Comparison of ENCODE assay signal across 13 cellular contexts in genomic region chr13:41001695-41002094, GRCh38. TPM values are rescaled to one million over a fixed set of nuclear protein-coding genes. Genes with fewer than 3 reads are reported as not detected.
A peak's percentile ranks its signal among the peaks of the same experiment; 100 is the strongest.
DNase-seq lines count a peak whose midpoint lies in the region; ATAC-seq and TF ChIP-seq lines count a peak whose summit lies in the region.
"Had no signal": no experiment of that assay in that cellular context is flagged by ENCODE, and none has a peak within 500 bp of the region (broad histone marks: within the 10 kb centered on the region; RNA-seq: fewer than 3 reads in every experiment).

No MANE protein-coding gene starts in this region.

- 79% methylated on average over 5 of the region's 5 CpGs for WGBS in hepatocyte (ENCODE audit: low lambda C conversion rate, missing lambda C conversion rate)
- 78 to 87% (median 81%) methylated on average over 5 of the region's 5 CpGs for WGBS in adrenal gland, 4 donors
- 55 to 90% methylated on average over 2 to 5 of the region's 5 CpGs for WGBS in gastroesophageal sphincter (ENCODE audit: low coverage in 1 of 2), 2 donors

- H3K27ac ChIP-seq in hepatocyte (peak overlapping the region; percentile 12), adrenal gland (no peak overlapping the region), gastroesophageal sphincter (no peak overlapping the region)
- H3K27ac ChIP-seq: right atrium auricular region had no signal

- H3K27me3 ChIP-seq in hepatocyte, result no peaks in the 10 kb centered on the region
- H3K27me3 ChIP-seq in adrenal gland, result no peaks in the 10 kb centered on the region
- no peaks in the 10 kb centered on the region for H3K27me3 ChIP-seq in gastroesophageal sphincter
- H3K27me3 ChIP-seq: right atrium auricular region had no signal

- H3K9me3 ChIP-seq in T-helper 17 cell (ENCODE audit: control insufficient read depth, low read length, poor library complexity, severe bottlenecking) (no peaks in the 10 kb centered on the region), hepatocyte (ENCODE audit: low read depth) (no peaks in the 10 kb centered on the region), adrenal gland (replicated peaks in 1 of 3) (no peaks in the 10 kb centered on the region), gastroesophageal sphincter (no peaks in the 10 kb centered on the region)
- H3K9me3 ChIP-seq: right atrium auricular region had no signal

- no peak for TF ChIP-seq CTCF in hepatocyte (IDR thresholded peaks at IDR 0.05; ENCODE audit: poor library complexity)
- no peak for TF ChIP-seq CTCF in adrenal gland (IDR thresholded peaks at IDR 0.05)
- no peak for TF ChIP-seq CTCF in osteocyte (IDR thresholded peaks at IDR 0.05)
- no peak for TF ChIP-seq CTCF in gastroesophageal sphincter (IDR thresholded peaks at IDR 0.05)

- H3K36me3 ChIP-seq in hepatocyte (replicated peaks; ENCODE audit: insufficient read depth, low read depth) (no peaks in the 10 kb centered on the region), adrenal gland (replicated peaks in 1 of 2) (no peaks in the 10 kb centered on the region), gastroesophageal sphincter (peaks cover 0 to 3% of the 10 kb centered on the region in 2 donors)
- H3K36me3 ChIP-seq: right atrium auricular region had no signal

- intact Hi-C loops in adrenal gland (cut with DNase I), result no loop called here

- H3K4me3 ChIP-seq in hepatocyte, result no peak overlapping the region
- H3K4me3 ChIP-seq in adrenal gland, result no peak overlapping the region
- H3K4me3 ChIP-seq in gastroesophageal sphincter, result no peak overlapping the region
- H3K4me3 ChIP-seq: right atrium auricular region had no signal

- peaks cover 26% of the 10 kb centered on the region for H4K20me1 ChIP-seq in hepatocyte (ENCODE audit: insufficient read depth, poor library complexity, severe bottlenecking)

- H2AFZ ChIP-seq in hepatocyte, result no peak overlapping the region

- TF ChIP-seq POLR2A in adrenal gland (IDR thresholded peaks at IDR 0.05), result no peak
- TF ChIP-seq POLR2A in gastroesophageal sphincter (IDR thresholded peaks at IDR 0.05), result no peak

- no peaks in the 10 kb centered on the region for H3K9me3 Mint-ChIP-seq in stimulated activated naive CD8-positive, alpha-beta T cell treated with anti-CD3 and anti-CD28 coated beads, Interleukin-15, Interleukin-2, amounts not matched to agents 100 ng/mL and 50 ng/mL, for 24 hours
- H3K9me3 Mint-ChIP-seq in osteocyte (ENCODE audit: unreplicated experiment), result no peaks in the 10 kb centered on the region

- peak overlapping the region; percentile 75 for H3K27ac Mint-ChIP-seq in stimulated activated naive CD8-positive, alpha-beta T cell treated with anti-CD3 and anti-CD28 coated beads, Interleukin-15, Interleukin-2, amounts not matched to agents 100 ng/mL and 50 ng/mL, for 24 hours
- peak overlapping the region; percentile 56 for H3K27ac Mint-ChIP-seq in T-helper 17 cell
- no peak overlapping the region for H3K27ac Mint-ChIP-seq in osteocyte (ENCODE audit: unreplicated experiment)

- peaks cover 100% of the 10 kb centered on the region for H3K79me2 ChIP-seq in hepatocyte

- no peak for ATAC-seq in stimulated activated naive CD8-positive, alpha-beta T cell treated with anti-CD3 and anti-CD28 coated beads, Interleukin-15, Interleukin-2, amounts not matched to agents 100 U/mL and 50 U/mL, for 24 hours
- ATAC-seq in T-helper 17 cell (no peak), gastroesophageal sphincter (no peak)

- H3K4me1 ChIP-seq in hepatocyte (ENCODE audit: insufficient read depth) (peaks cover 47% of the 10 kb centered on the region), adrenal gland (replicated peaks in 1 of 2) (peaks cover 0 to 30% of the 10 kb centered on the region in 2 donors), gastroesophageal sphincter (peaks cover 0 to 24% (median 0%) of the 10 kb centered on the region in 3 donors)

- no peaks in the 10 kb centered on the region for H3K27me3 Mint-ChIP-seq in stimulated activated naive CD8-positive, alpha-beta T cell treated with anti-CD3 and anti-CD28 coated beads, Interleukin-15, Interleukin-2, amounts not matched to agents 100 ng/mL and 50 ng/mL, for 24 hours
- H3K27me3 Mint-ChIP-seq in T-helper 17 cell (no peaks in the 10 kb centered on the region), osteocyte (ENCODE audit: unreplicated experiment) (no peaks in the 10 kb centered on the region)

- peak overlapping the region; percentile 20 for H3K4me2 ChIP-seq in hepatocyte

- DNase-seq in stimulated activated naive CD8-positive, alpha-beta T cell treated with anti-CD3 and anti-CD28 coated beads, Interleukin-15, Interleukin-2, amounts not matched to agents 100 U/mL and 50 U/mL, for 24 hours, result no peak
- DNase-seq in T-helper 17 cell (no peak), hepatocyte (ENCODE audit: low spot score) (no peak), adrenal gland (no peak), osteocyte (ENCODE audit: extremely low spot score, unreplicated experiment) (no peak)
- DNase-seq: HCEC 1CT, NCI-H345, SHP77 treated with DMSO at 0.1 percent for 48 hours, substantia nigra, T1000 had no signal

- no peak overlapping the region for H3K4me3 Mint-ChIP-seq in stimulated activated naive CD8-positive, alpha-beta T cell treated with anti-CD3 and anti-CD28 coated beads, Interleukin-15, Interleukin-2, amounts not matched to agents 100 ng/mL and 50 ng/mL, for 24 hours
- no peak overlapping the region for H3K4me3 Mint-ChIP-seq in T-helper 17 cell
- no peak overlapping the region for H3K4me3 Mint-ChIP-seq in osteocyte (ENCODE audit: unreplicated experiment)

- H3K36me3 Mint-ChIP-seq in stimulated activated naive CD8-positive, alpha-beta T cell treated with anti-CD3 and anti-CD28 coated beads, Interleukin-15, Interleukin-2, amounts not matched to agents 100 ng/mL and 50 ng/mL, for 24 hours (ENCODE audit: low read depth), result peaks cover 44% of the 10 kb centered on the region
- peaks cover 5% of the 10 kb centered on the region for H3K36me3 Mint-ChIP-seq in T-helper 17 cell (ENCODE audit: low read depth)
- H3K36me3 Mint-ChIP-seq in osteocyte (ENCODE audit: unreplicated experiment), result no peaks in the 10 kb centered on the region

- peaks cover 81% of the 10 kb centered on the region for H3K4me1 Mint-ChIP-seq in stimulated activated naive CD8-positive, alpha-beta T cell treated with anti-CD3 and anti-CD28 coated beads, Interleukin-15, Interleukin-2, amounts not matched to agents 100 ng/mL and 50 ng/mL, for 24 hours (ENCODE audit: low read depth)
- H3K4me1 Mint-ChIP-seq in T-helper 17 cell (peaks cover 51% of the 10 kb centered on the region), osteocyte (ENCODE audit: unreplicated experiment) (peaks cover 14% of the 10 kb centered on the region)

- no peaks in the 10 kb centered on the region for H3K9me2 ChIP-seq in hepatocyte (replicated peaks; ENCODE audit: insufficient read depth)

- no peak for TF ChIP-seq EP300 in gastroesophageal sphincter (IDR thresholded peaks at IDR 0.05)

RNA-seq across cellular contexts. Expression of gene ELF1, which starts 17.4 kb away (rescaled TPM):
- 100 to 1,000 TPM; 197 to 232 TPM for total RNA-seq in T-helper 17 cell
- 91.1 and 94.6 TPM in 2 replicates for total RNA-seq in hepatocyte
- polyA plus RNA-seq in hepatocyte, result 39.4 and 44.4 TPM in 2 replicates
- total RNA-seq in adrenal gland, result 10 to 100 TPM; 27.6 to 64.3 (median 54.1) TPM
- 10 to 100 TPM in 2 of 3 donors, 1 to 10 TPM in 1; 6.3 to 36.1 (median 10.4) TPM for polyA plus RNA-seq in adrenal gland
- 52.6 and 56.8 TPM in 2 replicates for total RNA-seq in osteocyte
- total RNA-seq in gastroesophageal sphincter, result 10 to 100 TPM; 58.2 to 86.6 (median 69.3) TPM

RNA-seq across cellular contexts. Expression of gene WBP4, which starts 59.6 kb away (rescaled TPM):
- total RNA-seq in T-helper 17 cell, result 1 to 10 TPM; 4.4 to 5.3 TPM
- 6.1 and 8.4 TPM in 2 replicates for total RNA-seq in hepatocyte
- 8.4 and 11.3 TPM in 2 replicates for polyA plus RNA-seq in hepatocyte
- total RNA-seq in adrenal gland, result 10 to 100 TPM in 5 of 8 donors, 1 to 10 TPM in 3; 8.1 to 19.1 (median 11.5) TPM
- polyA plus RNA-seq in adrenal gland, result 10 to 100 TPM; 21.2 to 28.5 (median 28.0) TPM
- 6.9 TPM in 2 replicates for total RNA-seq in osteocyte
- total RNA-seq in gastroesophageal sphincter, result 10 to 100 TPM; 19.3 to 33.1 (median 25.1) TPM
